In the genomic region with DNA sequence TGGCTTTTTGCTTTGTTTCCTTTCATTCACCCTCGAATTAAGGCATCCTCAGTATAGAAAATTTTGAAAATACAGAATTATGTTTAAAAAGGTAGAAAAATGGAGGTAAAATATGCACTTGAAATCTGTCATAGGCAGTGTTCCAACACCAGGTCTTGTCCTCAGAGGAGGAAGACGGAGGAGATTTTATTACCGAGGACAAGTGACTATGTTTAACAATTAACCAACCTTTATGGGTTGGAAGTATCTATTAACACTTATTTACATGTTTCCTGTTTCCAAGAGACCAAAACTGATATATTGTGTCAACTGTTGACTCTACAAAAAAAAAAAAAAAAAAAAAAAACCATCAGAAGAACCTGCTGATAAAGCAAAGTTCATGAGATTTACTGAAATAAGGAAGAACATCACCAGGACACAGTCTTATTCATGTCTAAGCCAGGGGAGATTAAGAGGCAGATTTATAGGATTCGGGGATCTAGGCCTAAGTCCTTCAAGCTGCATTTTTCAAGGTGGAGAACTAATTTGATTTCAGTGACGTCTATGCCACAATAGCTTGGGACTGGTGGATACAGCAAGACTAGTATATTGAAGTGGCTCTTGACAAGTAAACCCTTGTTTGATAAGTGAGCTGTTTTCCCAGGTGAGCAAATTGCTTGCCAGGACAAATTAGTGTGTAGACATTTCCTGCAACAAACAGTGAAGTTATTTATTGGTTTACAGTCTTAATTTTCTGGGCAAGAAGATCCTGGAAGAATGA, we compare ENCODE assay signal across 8 cellular contexts.
A peak's percentile ranks its signal among the peaks of the same experiment; 100 is the strongest.
DNase-seq lines count a peak whose midpoint lies in the region; ATAC-seq and TF ChIP-seq lines count a peak whose summit lies in the region.

No MANE protein-coding gene starts in this region.

- peak overlapping the region in 2 of 4 donors; percentile 35 to 43 for H3K4me3 ChIP-seq in sigmoid colon
- H3K4me3 ChIP-seq in naive thymus-derived CD4-positive, alpha-beta T cell (ENCODE audit: low read length), result no peak overlapping the region

- no peak overlapping the region for H3K27ac Mint-ChIP-seq in naive thymus-derived CD4-positive, alpha-beta T cell

- H3K4me3 Mint-ChIP-seq in naive thymus-derived CD4-positive, alpha-beta T cell, result no peak overlapping the region

- 9 to 59% methylated on average over 5 of the region's 5 CpGs for WGBS in sigmoid colon, 2 donors

- POLR2A ChIA-PET in RWPE1 (lab: Yijun Ruan, JAX; ENCODE audit: low non-redundant PET), result no interaction called here
- POLR2A ChIA-PET in naive thymus-derived CD4-positive, alpha-beta T cell (lab: Charles Lee), result no interaction called here

- H3K36me3 ChIP-seq in sigmoid colon, result peaks cover 0 to 22% (median 0%) of the 10 kb centered on the region in 4 donors
- no peaks in the 10 kb centered on the region for H3K36me3 ChIP-seq in naive thymus-derived CD4-positive, alpha-beta T cell (ENCODE audit: control insufficient read depth in 2 of 3, insufficient read depth in 3 of 3, low read length in 3 of 3)

- H3K27me3 ChIP-seq in sigmoid colon, result no peaks in the 10 kb centered on the region
- H3K27me3 ChIP-seq in naive thymus-derived CD4-positive, alpha-beta T cell (ENCODE audit: control insufficient read depth in 2 of 2, insufficient read depth in 2 of 2, low read length in 2 of 2), result no peaks in the 10 kb centered on the region

- no peak for TF ChIP-seq CTCF in sigmoid colon (IDR thresholded peaks at IDR 0.05)
- no peak for TF ChIP-seq CTCF in RWPE1 (conservative IDR thresholded peaks at IDR 0.05; ENCODE audit: low read depth)

- CTCF ChIA-PET in RWPE1 (lab: Yijun Ruan, JAX), result no interaction called here
- CTCF ChIA-PET in naive thymus-derived CD4-positive, alpha-beta T cell (lab: Charles Lee), result no interaction called here

- no peaks in the 10 kb centered on the region for H3K36me3 Mint-ChIP-seq in naive thymus-derived CD4-positive, alpha-beta T cell

- H3K9me3 Mint-ChIP-seq in naive thymus-derived CD4-positive, alpha-beta T cell, result peaks cover 0 to 5% (median 0%) of the 10 kb centered on the region in 11 donors

- TF ChIP-seq EP300 in sigmoid colon (IDR thresholded peaks at IDR 0.05), result no peak

- no peaks in the 10 kb centered on the region for H3K9me3 ChIP-seq in sigmoid colon
- no peaks in the 10 kb centered on the region for H3K9me3 ChIP-seq in naive thymus-derived CD4-positive, alpha-beta T cell (ENCODE audit: control insufficient read depth in 2 of 3, low read length in 3 of 3)

- TF ChIP-seq POLR2A in sigmoid colon (IDR thresholded peaks at IDR 0.05), result no peak

- H3K4me1 ChIP-seq in sigmoid colon, result peaks cover 0 to 57% (median 48%) of the 10 kb centered on the region in 4 donors
- H3K4me1 ChIP-seq in naive thymus-derived CD4-positive, alpha-beta T cell (ENCODE audit: control insufficient read depth in 2 of 2, insufficient read depth in 2 of 2, low read length in 2 of 2), result no peaks in the 10 kb centered on the region

- DNase-seq in DMS79 treated with DMSO at 0.1 percent for 48 hours (lab: John Stamatoyannopoulos, UW), result peak; percentile 86
- peak; percentile 72 for DNase-seq in NCI-H748 (lab: John Stamatoyannopoulos, UW; ENCODE audit: unreplicated experiment)
- DNase-seq in sigmoid colon, result no peak
- DNase-seq in RWPE1 (ENCODE audit: low spot score), result no peak
- DNase-seq in naive thymus-derived CD4-positive, alpha-beta T cell, result no peak
- no peak for DNase-seq in NCI-H2107 (lab: John Stamatoyannopoulos, UW)

- peaks cover 11 to 34% (median 28%) of the 10 kb centered on the region in 5 donors for H3K27me3 Mint-ChIP-seq in naive thymus-derived CD4-positive, alpha-beta T cell

- H3K27ac ChIP-seq in sigmoid colon, result peak overlapping the region; percentile 80 to 87 (median 85)
- H3K27ac ChIP-seq in RWPE1, result no peak overlapping the region
- no peak overlapping the region for H3K27ac ChIP-seq in naive thymus-derived CD4-positive, alpha-beta T cell (ENCODE audit: low read depth, low read length)

- intact Hi-C loops in sigmoid colon (cut with DNase I), result no loop called here
- intact Hi-C loops in naive thymus-derived CD4-positive, alpha-beta T cell (cut with micrococcal nuclease), result no loop called here

- ATAC-seq in esophagus mucosa (peak; percentile 65), GM18858 (IDR thresholded peaks at IDR 0.05; ENCODE audit: unreplicated experiment) (no peak)
- no peak for ATAC-seq in naive thymus-derived CD4-positive, alpha-beta T cell

- H3K4me1 Mint-ChIP-seq in naive thymus-derived CD4-positive, alpha-beta T cell, result no peaks in the 10 kb centered on the region

Comparison
In these comparisons a context has a peak if more than half of its experiments do, and no peak if none do; other contexts are left out.
1. DNase-seq: peak in DMS79 treated with DMSO at 0.1 percent for 48 hours (single experiment) and NCI-H748 (single experiment); none in sigmoid colon (single experiment), RWPE1 (single experiment), naive thymus-derived CD4-positive, alpha-beta T cell (0 of 9) and NCI-H2107 (single experiment).
2. H3K27ac ChIP-seq: peak in sigmoid colon (4 of 4); none in RWPE1 (single experiment) and naive thymus-derived CD4-positive, alpha-beta T cell (single experiment).